ENCODE assay signal across 19 cellular contexts in the genomic region with DNA sequence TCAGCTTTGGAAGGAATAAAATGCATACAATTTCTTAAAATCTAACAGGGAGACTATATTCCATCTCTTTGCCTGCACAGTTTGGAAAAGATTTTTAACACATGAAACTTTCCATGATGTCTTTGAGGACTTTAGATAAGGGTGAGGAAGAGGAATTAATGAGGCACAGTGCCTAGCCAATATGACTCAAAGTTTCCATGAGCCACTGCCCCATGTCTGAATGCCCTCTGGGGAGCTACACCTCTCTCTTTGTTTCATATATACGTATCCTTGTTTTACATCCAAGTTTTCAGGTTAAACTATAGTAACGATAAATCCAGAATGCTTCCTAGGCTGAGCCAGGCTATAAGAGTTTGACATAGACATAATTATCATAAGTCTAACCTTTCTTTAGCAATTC.
"Had no signal": no experiment of that assay in that cellular context is flagged by ENCODE, and none has a peak within 500 bp of the region (broad histone marks: within the 10 kb centered on the region; RNA-seq: fewer than 3 reads in every experiment).

No MANE protein-coding gene starts in this region.

- FAIRE-seq: islet of Langerhans, urothelium cell line had no signal

- H3K27ac ChIP-seq: tibial artery had no signal

- H3K4me1 ChIP-seq: tibial artery had no signal

- H3K36me3 ChIP-seq: esophagus squamous epithelium, tibial artery had no signal

- H3K27me3 ChIP-seq: esophagus squamous epithelium, tibial artery had no signal

- H3K36me3 Mint-ChIP-seq: activated naive CD8-positive, alpha-beta T cell treated with anti-CD3 and anti-CD28 coated beads for 36 hours had no signal

- H3K27ac Mint-ChIP-seq: activated naive CD8-positive, alpha-beta T cell treated with anti-CD3 and anti-CD28 coated beads for 36 hours had no signal

- H3K9me3 ChIP-seq: esophagus squamous epithelium, tibial artery had no signal

- DNase-seq: activated CD4-positive, alpha-beta T cell treated with anti-CD3 and anti-CD28 coated beads, Interleukin-2, amount 50 U/mL, for 48 hours; activated naive CD4-positive, alpha-beta T cell; activated naive CD8-positive, alpha-beta T cell treated with anti-CD3 and anti-CD28 coated beads for 36 hours; anterior cingulate cortex; effector CD4-positive, alpha-beta T cell; esophagus squamous epithelium; foreskin fibroblast; occipital lobe; posterior cingulate gyrus; retina; stimulated activated CD4-positive, alpha-beta T cell treated with anti-CD3 and anti-CD28 coated beads, Interleukin-12 subunit alpha, Interleukin-12 subunit beta, amount 100 ng/mL, for 4 hours; stimulated activated CD4-positive, alpha-beta T cell treated with anti-CD3 and anti-CD28 coated beads, Interleukin-1b, Interleukin-23, amount 100 ng/mL, for 48 hours; stimulated activated naive CD8-positive, alpha-beta T cell treated with anti-CD3 and anti-CD28 coated beads, Interleukin-15, Interleukin-2, amounts not matched to agents 100 U/mL and 50 U/mL, for 24 hours; substantia nigra; SW 1271; T-helper 2 cell; tibial artery had no signal

- H3K4me3 Mint-ChIP-seq: activated naive CD8-positive, alpha-beta T cell treated with anti-CD3 and anti-CD28 coated beads for 36 hours had no signal

- H3K4me3 ChIP-seq: esophagus squamous epithelium, tibial artery had no signal

- ATAC-seq: stimulated activated naive CD8-positive, alpha-beta T cell treated with anti-CD3 and anti-CD28 coated beads, Interleukin-15, Interleukin-2, amounts not matched to agents 100 U/mL and 50 U/mL, for 24 hours had no signal
